In the genomic region with DNA sequence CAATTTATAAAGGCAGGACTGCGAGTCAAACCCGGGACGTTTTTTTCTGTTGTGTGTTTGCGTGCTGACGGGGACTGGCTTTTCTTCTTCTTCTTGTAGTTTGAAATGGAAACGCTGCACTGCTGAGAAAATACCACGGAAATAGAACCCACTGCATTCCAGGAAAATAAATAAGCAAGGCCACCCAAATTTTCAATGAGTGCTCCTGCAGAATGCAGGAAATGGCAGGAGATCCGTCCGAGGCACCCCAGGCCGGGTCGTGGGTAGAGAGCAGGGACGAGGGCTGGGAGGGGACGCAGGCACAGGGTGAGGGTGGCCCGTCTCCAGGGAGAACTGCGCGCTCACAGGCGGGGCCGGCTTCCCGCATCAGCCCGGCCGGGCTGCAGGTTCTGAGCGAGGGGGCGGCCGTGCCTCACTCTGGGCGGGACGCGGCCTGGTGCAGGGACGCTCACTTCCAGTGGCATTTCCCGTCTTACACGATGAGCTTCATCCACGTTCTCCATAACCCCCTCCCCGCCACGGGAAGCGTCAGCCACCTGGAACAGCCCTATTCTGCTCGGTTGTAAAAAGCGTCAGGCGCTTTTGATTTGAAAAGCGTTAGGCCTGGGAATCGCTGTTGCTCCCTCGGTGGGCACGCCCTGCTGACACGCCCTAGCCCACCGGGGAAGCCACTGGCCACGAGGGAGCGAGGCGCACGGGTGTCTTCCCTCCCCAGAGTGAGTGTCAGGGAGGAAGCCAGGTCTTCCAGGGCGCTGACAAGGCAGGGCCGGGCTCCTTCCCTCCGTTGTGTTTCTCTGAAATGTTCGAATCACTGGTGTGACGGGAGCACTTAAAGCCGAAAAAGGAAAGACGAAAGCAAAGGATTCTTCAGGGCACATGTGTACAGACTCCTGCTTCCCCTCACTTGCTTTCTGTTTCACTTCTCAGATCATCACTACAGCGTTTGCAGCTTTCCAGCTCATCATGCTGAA, we compare ENCODE assay signal across 9 cellular contexts. TPM values are rescaled to one million over a fixed set of nuclear protein-coding genes. Genes with fewer than 3 reads are reported as not detected.
A peak's percentile ranks its signal among the peaks of the same experiment; 100 is the strongest.
DNase-seq lines count a peak whose midpoint lies in the region; ATAC-seq and TF ChIP-seq lines count a peak whose summit lies in the region.
"Had no signal": no experiment of that assay in that cellular context is flagged by ENCODE, and none has a peak within 500 bp of the region (broad histone marks: within the 10 kb centered on the region; RNA-seq: fewer than 3 reads in every experiment).

No MANE protein-coding gene starts in this region.

- no peaks in the 10 kb centered on the region for H3K9me3 ChIP-seq in CD4-positive, alpha-beta memory T cell (ENCODE audit: control insufficient read depth in 1 of 2, low read length in 2 of 2)
- no peaks in the 10 kb centered on the region for H3K9me3 ChIP-seq in iPS DF 6.9 (ENCODE audit: control insufficient read depth, insufficient read depth, low read length)
- no peaks in the 10 kb centered on the region for H3K9me3 ChIP-seq in sigmoid colon

- peaks cover 0 to 6% of the 10 kb centered on the region in 2 donors for H3K36me3 Mint-ChIP-seq in CD4-positive, alpha-beta memory T cell

- intact Hi-C loops in CD4-positive, alpha-beta memory T cell (cut with micrococcal nuclease): loop anchor here (1.0 kb wide), 1 partner anchor 18 kb away; a partner anchor contains a TSS
- intact Hi-C loops in sigmoid colon (cut with DNase I): loop anchor here (2.0 to 5.0 kb wide), 2 partner anchors 18 to 676 kb away; a partner anchor contains a TSS

- H3K4me3 ChIP-seq in CD4-positive, alpha-beta memory T cell (ENCODE audit: low read length in 2 of 2): peak overlapping the region; percentile 50 to 81
- H3K4me3 ChIP-seq in astrocyte of the spinal cord (ENCODE audit: low read depth, low read length) (peak overlapping the region; percentile 54), iPS DF 6.9 (ENCODE audit: low read length) (peak overlapping the region; percentile 31; the same call in 1 of the 2 replicates), sigmoid colon (peak overlapping the region; percentile 50 to 83 (median 61))

- POLR2A ChIA-PET in CD4-positive, alpha-beta memory T cell (lab: Charles Lee; ENCODE audit: partially characterized antibody): interaction anchor here (0.7 to 2.6 kb wide), 6 partner anchors 10 to 815 kb away, joined by 3 to 25 read pairs (median 4); a partner anchor contains a TSS

- H3K27me3 Mint-ChIP-seq in CD4-positive, alpha-beta memory T cell: peaks cover 7 to 9% of the 10 kb centered on the region in 2 donors

- in situ Hi-C loops in astrocyte of the spinal cord (cut with HindIII; ENCODE audit: low sequenced_read_pairs): no loop called here

- TF ChIP-seq POLR2A in sigmoid colon (IDR thresholded peaks at IDR 0.05): peak; percentile 56 to 58

- no peaks in the 10 kb centered on the region for H3K36me3 ChIP-seq in CD4-positive, alpha-beta memory T cell (ENCODE audit: insufficient read depth, low read length)
- H3K36me3 ChIP-seq in iPS DF 6.9 (ENCODE audit: control insufficient read depth, insufficient read depth, low read length) (no peaks in the 10 kb centered on the region), sigmoid colon (no peaks in the 10 kb centered on the region)

- peaks cover 15% of the 10 kb centered on the region for H3K4me1 ChIP-seq in CD4-positive, alpha-beta memory T cell (ENCODE audit: insufficient read depth, low read length)
- H3K4me1 ChIP-seq in iPS DF 6.9 (ENCODE audit: control insufficient read depth, insufficient read depth, low read length) (peaks cover 5% of the 10 kb centered on the region; the same call in 1 of the 2 replicates), sigmoid colon (peaks cover 0 to 10% (median 7%) of the 10 kb centered on the region in 4 donors)

- CTCF ChIA-PET in CD4-positive, alpha-beta memory T cell (lab: Charles Lee; ENCODE audit: partially characterized antibody): interaction anchor here (0.9 to 3.2 kb wide), 5 partner anchors 9 to 118 kb away, joined by 3 to 26 read pairs (median 3); a partner anchor contains a TSS

- H3K9me3 Mint-ChIP-seq in CD4-positive, alpha-beta memory T cell: peaks cover 0 to 2% (median 0%) of the 10 kb centered on the region in 8 donors

- TF ChIP-seq EP300 in sigmoid colon (IDR thresholded peaks at IDR 0.05): peak in 1 of 4 donors; percentile 16

- no peak for TF ChIP-seq CTCF in astrocyte of the spinal cord (IDR thresholded peaks at IDR 0.05; ENCODE audit: low read depth, low read length)
- no peak for TF ChIP-seq CTCF in sigmoid colon (IDR thresholded peaks at IDR 0.05)

- H3K4me3 Mint-ChIP-seq in CD4-positive, alpha-beta memory T cell: peak overlapping the region; percentile 96 to 99 (median 99)

- peak; percentile 92 for ATAC-seq in GM19372 (IDR thresholded peaks at IDR 0.05; ENCODE audit: low read depth, unreplicated experiment)
- ATAC-seq in HG03520 (IDR thresholded peaks at IDR 0.05; ENCODE audit: unreplicated experiment): peak; percentile 76

- peak overlapping the region; percentile 93 to 100 (median 98) for H3K27ac Mint-ChIP-seq in CD4-positive, alpha-beta memory T cell

- DNase-seq in CD4-positive, alpha-beta memory T cell: peak; percentile 58 to 68 (median 63)
- DNase-seq in T-helper 1 cell: peak; percentile 14 to 84 (median 23)
- DNase-seq in astrocyte of the spinal cord (ENCODE audit: low read depth, low spot score): peak; percentile 78
- no peak for DNase-seq in iPS DF 6.9 (ENCODE audit: low read depth, low spot score)
- peak; percentile 81 for DNase-seq in sigmoid colon
- no peak for DNase-seq in NCI-H446 treated with DMSO at 0.1 percent for 48 hours (lab: John Stamatoyannopoulos, UW)

- no peaks in the 10 kb centered on the region for H3K27me3 ChIP-seq in CD4-positive, alpha-beta memory T cell (ENCODE audit: insufficient read depth, low read length)
- H3K27me3 ChIP-seq in iPS DF 6.9 (ENCODE audit: control insufficient read depth, insufficient read depth, low read length) (no peaks in the 10 kb centered on the region), sigmoid colon (no peaks in the 10 kb centered on the region)

- H3K4me1 Mint-ChIP-seq in CD4-positive, alpha-beta memory T cell: peaks cover 12 to 24% (median 18%) of the 10 kb centered on the region in 4 donors

- no CpG with 5 or more reads among the region's 55 CpGs for WGBS in iPS DF 6.9 (ENCODE audit: insufficient coverage, insufficient read length)
- 0% methylated on average over 55 of the region's 55 CpGs for WGBS in sigmoid colon, 2 donors

- peak overlapping the region; percentile 84 for H3K27ac ChIP-seq in CD4-positive, alpha-beta memory T cell (ENCODE audit: low read depth, low read length)
- no peak overlapping the region for H3K27ac ChIP-seq in iPS DF 6.9 (ENCODE audit: low read length)
- peak overlapping the region; percentile 91 to 97 (median 94) for H3K27ac ChIP-seq in sigmoid colon
- H3K27ac ChIP-seq: VCaP had no signal

RNA-seq across cellular contexts. Expression of a gene that starts 17.9 kb away (rescaled TPM):
- total RNA-seq in CD4-positive, alpha-beta memory T cell: 10 to 100 TPM; 44.6 to 47.6 TPM
- 10 to 100 TPM; 38.2 to 48.3 TPM for polyA plus RNA-seq in CD4-positive, alpha-beta memory T cell
- 10 to 100 TPM; 15.3 to 23.2 (median 19.1) TPM for total RNA-seq in sigmoid colon
- 1 to 10 TPM; 5.4 to 9.5 (median 7.4) TPM for polyA plus RNA-seq in sigmoid colon

RNA-seq across cellular contexts. Expression of a gene that starts 54.0 kb away (rescaled TPM):
- total RNA-seq in CD4-positive, alpha-beta memory T cell: 1 to 10 TPM in 1 of 2 experiments, under 1 TPM in 1; 0.78 to 2.6 TPM
- polyA plus RNA-seq in CD4-positive, alpha-beta memory T cell: 1 to 10 TPM; 1.7 to 2.3 TPM
- 1 to 10 TPM in 2 of 4 donors, under 1 TPM in 2; 0.68 to 3.6 (median 1.2) TPM for total RNA-seq in sigmoid colon
- under 1 TPM in 1 of 3 donors, not detected in 2; 0.36 TPM for polyA plus RNA-seq in sigmoid colon

Comparison
In these comparisons a context has a peak if more than half of its experiments do, and no peak if none do; other contexts are left out.
1. DNase-seq: peak in CD4-positive, alpha-beta memory T cell (5 of 5), T-helper 1 cell (5 of 5), astrocyte of the spinal cord (single experiment) and sigmoid colon (single experiment); none in iPS DF 6.9 (single experiment) and NCI-H446 treated with DMSO at 0.1 percent for 48 hours (single experiment).
2. Peak in every context shown above with its lines, with median percentiles within 50 percentile points of each other: H3K4me3 ChIP-seq.